In the genomic region with DNA sequence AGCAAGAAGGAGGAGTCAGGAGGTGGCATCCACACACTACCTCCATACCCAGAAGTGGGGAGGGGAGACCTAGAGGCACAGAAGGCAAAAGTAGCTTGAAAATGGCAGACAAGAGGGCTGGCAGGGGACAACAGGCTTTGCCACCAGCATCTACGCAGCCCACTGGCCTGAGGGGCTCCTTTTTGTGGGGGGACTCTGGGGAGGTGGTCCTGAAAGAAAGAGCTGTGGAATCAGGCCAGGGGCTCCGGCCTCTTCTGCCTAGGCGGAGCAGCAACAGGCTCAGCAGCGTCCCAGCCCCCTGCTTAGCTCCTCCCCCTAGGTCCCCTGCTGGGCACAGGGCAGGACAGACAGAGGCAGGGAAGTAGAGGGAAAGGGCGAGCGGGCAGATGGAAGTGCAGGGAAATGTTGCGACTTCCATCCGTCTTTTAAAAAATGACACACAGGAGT, we compare ENCODE assay signal across 23 cellular contexts. TPM values are rescaled to one million over a fixed set of nuclear protein-coding genes. Genes with fewer than 3 reads are reported as not detected.
DNase-seq lines count a peak whose midpoint lies in the region; ATAC-seq and TF ChIP-seq lines count a peak whose summit lies in the region.
"Had no signal": no experiment of that assay in that cellular context is flagged by ENCODE, and none has a peak within 500 bp of the region (broad histone marks: within the 10 kb centered on the region; RNA-seq: fewer than 3 reads in every experiment).

No MANE protein-coding gene starts in this region.

- H4K5ac ChIP-seq in mesendoderm (ENCODE audit: low read length): no peak overlapping the region

- H3K9me3 Mint-ChIP-seq in activated CD8-positive, alpha-beta memory T cell treated with anti-CD3 and anti-CD28 coated beads, Interleukin-2, amount 10 ng/mL, durations not matched to agents 7 days and 5 days (ENCODE audit: low read depth): no peaks in the 10 kb centered on the region
- H3K9me3 Mint-ChIP-seq: CD8-positive, alpha-beta T cell; naive thymus-derived CD4-positive, alpha-beta T cell; stimulated activated memory B cell treated with anti-CD40 and anti-IgM and Interleukin-4, amounts not matched to agents 10 μg/mL and 1 μg/mL and 100 μg/mL, for 72 hours; T-cell had no signal

- no peak overlapping the region for H2AK5ac ChIP-seq in mesendoderm (ENCODE audit: low read length)

- POLR2A ChIA-PET in HEK293T (lab: Yijun Ruan, JAX): interaction anchor here (0.6 to 2.7 kb wide), 5 partner anchors 10 to 173 kb away, joined by 3 to 10 read pairs (median 4); a partner anchor contains a TSS

- TF ChIP-seq CTCF in stomach (IDR thresholded peaks at IDR 0.05): no peak

- H4K8ac ChIP-seq in mesendoderm (ENCODE audit: low read depth, low read length): no peak overlapping the region

- H3K9ac ChIP-seq in BLaER1 treated with 17β-estradiol and CSF1 and Interleukin-3, amounts not matched to agents 10 nM and 100 nM: no peak overlapping the region
- peak overlapping the region; percentile 15 for H3K9ac ChIP-seq in mesendoderm (ENCODE audit: low read length)

- H3K27ac Mint-ChIP-seq in activated CD8-positive, alpha-beta memory T cell treated with anti-CD3 and anti-CD28 coated beads, Interleukin-2, amount 10 ng/mL, durations not matched to agents 7 days and 5 days: no peak overlapping the region
- H3K27ac Mint-ChIP-seq: CD8-positive, alpha-beta T cell; naive thymus-derived CD4-positive, alpha-beta T cell; stimulated activated memory B cell treated with anti-CD40 and anti-IgM and Interleukin-4, amounts not matched to agents 10 μg/mL and 1 μg/mL and 100 μg/mL, for 72 hours; T-cell had no signal

- H3K4me3 Mint-ChIP-seq in activated CD8-positive, alpha-beta memory T cell treated with anti-CD3 and anti-CD28 coated beads, Interleukin-2, amount 10 ng/mL, durations not matched to agents 7 days and 5 days: no peak overlapping the region
- H3K4me3 Mint-ChIP-seq: CD8-positive, alpha-beta T cell; naive thymus-derived CD4-positive, alpha-beta T cell; stimulated activated memory B cell treated with anti-CD40 and anti-IgM and Interleukin-4, amounts not matched to agents 10 μg/mL and 1 μg/mL and 100 μg/mL, for 72 hours; T-cell had no signal

- intact Hi-C loops in stomach (cut with DNase I; ENCODE audit: low total_unique reads): no loop called here

- H3K18ac ChIP-seq in mesendoderm (ENCODE audit: low read length): no peak overlapping the region

- peaks cover 10 to 15% (median 12%) of the 10 kb centered on the region in 10 experiments for H3K4me1 ChIP-seq in BLaER1 treated with 17β-estradiol and CSF1 and Interleukin-3, amounts not matched to agents 10 nM and 100 nM
- H3K4me1 ChIP-seq in mesendoderm (ENCODE audit: control insufficient read depth, low read depth, low read length) (peaks cover 18% of the 10 kb centered on the region), stomach (no peaks in the 10 kb centered on the region)
- H3K4me1 ChIP-seq: breast epithelium, sigmoid colon had no signal

- H3K4me1 Mint-ChIP-seq in activated CD8-positive, alpha-beta memory T cell treated with anti-CD3 and anti-CD28 coated beads, Interleukin-2, amount 10 ng/mL, durations not matched to agents 7 days and 5 days: no peaks in the 10 kb centered on the region
- H3K4me1 Mint-ChIP-seq: naive thymus-derived CD4-positive, alpha-beta T cell; stimulated activated memory B cell treated with anti-CD40 and anti-IgM and Interleukin-4, amounts not matched to agents 10 μg/mL and 1 μg/mL and 100 μg/mL, for 72 hours; T-cell had no signal

- CTCF ChIA-PET in HEK293T (lab: Yijun Ruan, JAX): interaction anchor here (0.9 to 3.4 kb wide), 6 partner anchors 11 to 469 kb away, joined by 3 to 16 read pairs (median 3); no protein-coding TSS in a partner anchor
- CTCF ChIA-PET in activated CD8-positive, alpha-beta memory T cell treated with anti-CD3 and anti-CD28 coated beads, Interleukin-2, amount 10 ng/mL, durations not matched to agents 7 days and 5 days (lab: Charles Lee): interaction anchor here (0.7 to 1.4 kb wide), 2 partner anchors 10 kb away, joined by 3 to 5 read pairs; no protein-coding TSS in a partner anchor

- H3K36me3 ChIP-seq in BLaER1 treated with 17β-estradiol and CSF1 and Interleukin-3, amounts not matched to agents 10 nM and 100 nM: no peaks in the 10 kb centered on the region
- H3K36me3 ChIP-seq in mesendoderm (ENCODE audit: control insufficient read depth, insufficient read depth, low read length): no peaks in the 10 kb centered on the region
- no peaks in the 10 kb centered on the region for H3K36me3 ChIP-seq in stomach
- H3K36me3 ChIP-seq: breast epithelium, HAP-1, sigmoid colon, WERI-Rb-1 had no signal

- WGBS in mesendoderm (ENCODE audit: extremely low coverage, insufficient coverage, low lambda C conversion rate): no CpG with 5 or more reads among the region's 8 CpGs
- WGBS in stomach, 5 donors: 54 to 80% (median 66%) methylated on average over 8 of the region's 8 CpGs

- no peak overlapping the region for H3K27ac ChIP-seq in BLaER1 treated with 17β-estradiol and CSF1 and Interleukin-3, amounts not matched to agents 10 nM and 100 nM
- H3K27ac ChIP-seq in mesendoderm (ENCODE audit: low read depth, low read length) (no peak overlapping the region), stomach (no peak overlapping the region)
- H3K27ac ChIP-seq: breast epithelium, sigmoid colon, WERI-Rb-1 had no signal

- TF ChIP-seq POLR2A in GM18505 (IDR thresholded peaks at IDR 0.05; ENCODE audit: borderline replicate concordance, extremely low read depth, insufficient read depth, insufficient read length) (no peak), stomach (IDR thresholded peaks at IDR 0.05) (no peak)

- no peak overlapping the region for H2BK5ac ChIP-seq in mesendoderm (ENCODE audit: low read length)

- DNase-seq in HEK293T (ENCODE audit: extremely low spot score) (peak; percentile 76), UCSD-AML1 (lab: John Stamatoyannopoulos, UW; ENCODE audit: unreplicated experiment) (peak; percentile 76), mesendoderm (peak; percentile 74), NCI-H1417 treated with DMSO at 0.1 percent for 48 hours (lab: John Stamatoyannopoulos, UW) (no peak), stomach (no peak)
- no peak for DNase-seq in activated CD8-positive, alpha-beta memory T cell treated with anti-CD3 and anti-CD28 coated beads, Interleukin-2, amount 10 ng/mL, durations not matched to agents 7 days and 5 days
- DNase-seq: activated CD4-positive, alpha-beta T cell treated with anti-CD3 and anti-CD28 coated beads, Interleukin-2, amount 50 U/mL, for 4 hours; activated effector memory CD4-positive, alpha-beta T cell treated with Interleukin-2 at 50 U/mL for 16 hours; CD8-positive, alpha-beta T cell; cortex of kidney; hypothalamus; naive thymus-derived CD4-positive, alpha-beta T cell; NCI-H1417; NCI-H510A treated with DMSO at 0.1 percent for 48 hours; Right ventricle myocardium superior; sigmoid colon; T-cell; WERI-Rb-1 had no signal

- H3K23ac ChIP-seq in mesendoderm (ENCODE audit: low read length): no peak overlapping the region

- H3K27me3 ChIP-seq in BLaER1 treated with 17β-estradiol and CSF1 and Interleukin-3, amounts not matched to agents 10 nM and 100 nM: no peaks in the 10 kb centered on the region
- H3K27me3 ChIP-seq in mesendoderm (ENCODE audit: insufficient read depth, low read length, poor library complexity): no peaks in the 10 kb centered on the region
- H3K27me3 ChIP-seq in stomach: peaks cover 0 to 13% (median 5%) of the 10 kb centered on the region in 3 donors
- H3K27me3 ChIP-seq: breast epithelium, sigmoid colon had no signal

- H3K36me3 Mint-ChIP-seq in activated CD8-positive, alpha-beta memory T cell treated with anti-CD3 and anti-CD28 coated beads, Interleukin-2, amount 10 ng/mL, durations not matched to agents 7 days and 5 days: no peaks in the 10 kb centered on the region
- H3K36me3 Mint-ChIP-seq: CD8-positive, alpha-beta T cell; naive thymus-derived CD4-positive, alpha-beta T cell; stimulated activated memory B cell treated with anti-CD40 and anti-IgM and Interleukin-4, amounts not matched to agents 10 μg/mL and 1 μg/mL and 100 μg/mL, for 72 hours; T-cell had no signal

- H3K4me3 ChIP-seq in BLaER1 treated with 17β-estradiol and CSF1 and Interleukin-3, amounts not matched to agents 10 nM and 100 nM: no peak overlapping the region
- no peak overlapping the region for H3K4me3 ChIP-seq in mesendoderm (ENCODE audit: low read length)
- H3K4me3 ChIP-seq in stomach: no peak overlapping the region
- H3K4me3 ChIP-seq: breast epithelium, HAP-1, sigmoid colon had no signal

- H3K56ac ChIP-seq in mesendoderm (ENCODE audit: low read length): no peak overlapping the region

- H3K9me3 ChIP-seq in BLaER1 treated with 17β-estradiol and CSF1 and Interleukin-3, amounts not matched to agents 10 nM and 100 nM (replicated peaks in 1 of 11): no peaks in the 10 kb centered on the region
- H3K9me3 ChIP-seq in stomach: no peaks in the 10 kb centered on the region
- H3K9me3 ChIP-seq: breast epithelium, HAP-1, sigmoid colon had no signal

- no peak for TF ChIP-seq EP300 in stomach (IDR thresholded peaks at IDR 0.05)

- no peaks in the 10 kb centered on the region for H3K79me2 ChIP-seq in mesendoderm (ENCODE audit: control insufficient read depth, insufficient read depth, low read length)

- H2BK15ac ChIP-seq in mesendoderm (replicated peaks; ENCODE audit: low read depth): no peak overlapping the region

- no peak for ATAC-seq in activated CD8-positive, alpha-beta memory T cell treated with anti-CD3 and anti-CD28 coated beads, Interleukin-2, amount 10 ng/mL, durations not matched to agents 7 days and 5 days
- ATAC-seq in GM18505 (IDR thresholded peaks at IDR 0.05; ENCODE audit: unreplicated experiment): no peak
- ATAC-seq: CD8-positive, alpha-beta T cell; naive thymus-derived CD4-positive, alpha-beta T cell; stimulated activated memory B cell treated with anti-CD40 and anti-IgM and Interleukin-4, amounts not matched to agents 10 μg/mL and 1 μg/mL and 100 μg/mL, for 72 hours; T-cell had no signal

- H3K4me2 ChIP-seq in BLaER1 treated with 17β-estradiol and CSF1 and Interleukin-3, amounts not matched to agents 10 nM and 100 nM: peak overlapping the region; percentile 38 to 79 (median 66)
- no peak overlapping the region for H3K4me2 ChIP-seq in mesendoderm (ENCODE audit: low read length)

- no peak overlapping the region for H3K4ac ChIP-seq in mesendoderm (ENCODE audit: low read depth, low read length)

- H4K20me1 ChIP-seq in BLaER1 treated with 17β-estradiol and CSF1 and Interleukin-3, amounts not matched to agents 10 nM and 100 nM: no peaks in the 10 kb centered on the region

- H3K79me1 ChIP-seq in mesendoderm (ENCODE audit: low read length): no peaks in the 10 kb centered on the region

- H2BK120ac ChIP-seq in mesendoderm (ENCODE audit: low read depth, low read length): no peak overlapping the region

- peaks cover 34% of the 10 kb centered on the region for H3K27me3 Mint-ChIP-seq in activated CD8-positive, alpha-beta memory T cell treated with anti-CD3 and anti-CD28 coated beads, Interleukin-2, amount 10 ng/mL, durations not matched to agents 7 days and 5 days

RNA-seq across cellular contexts. Expression of a gene that starts 9.9 kb away (rescaled TPM):
- 11.8 TPM for polyA plus RNA-seq in mesendoderm (2013, experiment 1 of 2)
- polyA plus RNA-seq in mesendoderm (2013, experiment 2 of 2): 13.3 TPM
- total RNA-seq in activated CD8-positive, alpha-beta memory T cell treated with anti-CD3 and anti-CD28 coated beads, Interleukin-2, amount 10 ng/mL, durations not matched to agents 7 days and 5 days: not detected
- total RNA-seq in stomach: 100 to 1,000 TPM in 1 of 5 donors, under 1 TPM in 1, not detected in 3; 0.18 to 138 TPM
- polyA plus RNA-seq in stomach: under 1 TPM in 1 of 3 donors, not detected in 2; 0.13 TPM
- total RNA-seq: CD8-positive, alpha-beta T cell; naive thymus-derived CD4-positive, alpha-beta T cell had no signal

RNA-seq across cellular contexts. Expression of a gene that starts 26.9 kb away (rescaled TPM):
- polyA plus RNA-seq in mesendoderm (2013, experiment 1 of 2): 94.1 TPM
- 95.3 TPM for polyA plus RNA-seq in mesendoderm (2013, experiment 2 of 2)
- 100 to 1,000 TPM; 103 to 106 TPM for total RNA-seq in activated CD8-positive, alpha-beta memory T cell treated with anti-CD3 and anti-CD28 coated beads, Interleukin-2, amount 10 ng/mL, durations not matched to agents 7 days and 5 days
- 10 to 100 TPM; 20.1 to 42.9 (median 21.8) TPM for total RNA-seq in stomach
- 10 to 100 TPM; 39.0 to 59.4 (median 39.9) TPM for polyA plus RNA-seq in stomach

RNA-seq across cellular contexts. Expression of a gene that starts 48.2 kb away (rescaled TPM):
- polyA plus RNA-seq in mesendoderm (2013, experiment 1 of 2): 12.6 TPM
- polyA plus RNA-seq in mesendoderm (2013, experiment 2 of 2): 13.0 TPM
- 10 to 100 TPM; 16.6 to 20.9 TPM for total RNA-seq in activated CD8-positive, alpha-beta memory T cell treated with anti-CD3 and anti-CD28 coated beads, Interleukin-2, amount 10 ng/mL, durations not matched to agents 7 days and 5 days
- 10 to 100 TPM in 2 of 5 donors, 1 to 10 TPM in 3; 4.0 to 40.2 (median 9.0) TPM for total RNA-seq in stomach
- 1 to 10 TPM; 4.9 to 7.6 (median 7.6) TPM for polyA plus RNA-seq in stomach

Comparison
In these comparisons a context has a peak if more than half of its experiments do, and no peak if none do; other contexts are left out.
1. DNase-seq: peak in HEK293T (single experiment), UCSD-AML1 (single experiment) and mesendoderm (single experiment); none in NCI-H1417 treated with DMSO at 0.1 percent for 48 hours (single experiment), activated CD8-positive, alpha-beta memory T cell treated with anti-CD3 and anti-CD28 coated beads, Interleukin-2, amount 10 ng/mL, durations not matched to agents 7 days and 5 days (single experiment) and stomach (single experiment).